Comparison of ENCODE assay signal across 1 cellular context in the genomic region with DNA sequence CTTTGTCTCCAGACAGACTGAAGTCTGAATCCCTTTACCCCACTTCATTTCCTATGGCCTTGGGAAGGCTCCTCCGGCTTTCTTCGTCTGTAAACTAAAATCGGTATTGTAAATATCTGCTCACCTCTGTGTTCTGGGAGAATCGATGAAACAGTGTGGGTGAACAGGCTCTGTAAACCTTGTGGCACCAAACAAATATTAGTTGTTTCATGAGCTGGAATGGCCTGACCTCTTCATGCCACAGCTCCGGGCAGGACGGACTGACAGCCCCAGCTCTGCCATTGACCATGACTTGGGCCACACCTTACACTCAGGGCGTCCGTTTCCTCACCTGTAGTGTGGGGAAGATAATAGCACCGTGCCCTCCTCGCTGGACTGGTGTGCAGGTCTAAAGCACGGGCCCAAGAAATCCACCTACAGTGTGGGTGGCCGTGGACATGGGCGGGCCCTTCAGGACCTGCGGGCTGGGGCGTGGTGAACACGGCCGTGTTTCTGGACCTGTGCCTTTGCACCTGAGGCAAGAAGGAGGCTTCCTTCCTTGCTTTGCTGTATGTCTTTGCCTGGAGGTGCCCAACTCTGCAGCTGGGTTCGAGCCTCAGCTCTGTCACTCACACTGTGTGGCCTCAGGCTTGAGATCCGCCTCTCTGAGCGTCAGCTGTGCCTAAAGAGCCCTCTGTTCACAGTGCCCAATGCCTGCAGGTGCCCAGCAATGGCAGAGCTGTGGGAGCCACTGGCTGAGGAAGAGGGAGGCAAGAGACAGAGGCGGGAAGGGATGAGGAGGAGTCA.
TF ChIP-seq lines count a peak whose summit lies in the region.

No MANE protein-coding gene starts in this region.

TF ChIP-seq in HepG2, 621 proteins besides CTCF, POLR2A, EP300 and RAD21 (continued from another document and continues in another):
- TF ChIP-seq, protein P1, sequence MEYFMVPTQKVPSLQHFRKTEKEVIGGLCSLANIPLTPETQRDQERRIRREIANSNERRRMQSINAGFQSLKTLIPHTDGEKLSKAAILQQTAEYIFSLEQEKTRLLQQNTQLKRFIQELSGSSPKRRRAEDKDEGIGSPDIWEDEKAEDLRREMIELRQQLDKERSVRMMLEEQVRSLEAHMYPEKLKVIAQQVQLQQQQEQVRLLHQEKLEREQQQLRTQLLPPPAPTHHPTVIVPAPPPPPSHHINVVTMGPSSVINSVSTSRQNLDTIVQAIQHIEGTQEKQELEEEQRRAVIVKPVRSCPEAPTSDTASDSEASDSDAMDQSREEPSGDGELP (IDR thresholded peaks at IDR 0.05; ENCODE audit: borderline replicate concordance, low read depth): no peak
- TF ChIP-seq ZNF253 (CRISPR knock-in tag; IDR thresholded peaks at IDR 0.05; ENCODE audit: borderline replicate concordance): no peak
- TF ChIP-seq, protein P2, sequence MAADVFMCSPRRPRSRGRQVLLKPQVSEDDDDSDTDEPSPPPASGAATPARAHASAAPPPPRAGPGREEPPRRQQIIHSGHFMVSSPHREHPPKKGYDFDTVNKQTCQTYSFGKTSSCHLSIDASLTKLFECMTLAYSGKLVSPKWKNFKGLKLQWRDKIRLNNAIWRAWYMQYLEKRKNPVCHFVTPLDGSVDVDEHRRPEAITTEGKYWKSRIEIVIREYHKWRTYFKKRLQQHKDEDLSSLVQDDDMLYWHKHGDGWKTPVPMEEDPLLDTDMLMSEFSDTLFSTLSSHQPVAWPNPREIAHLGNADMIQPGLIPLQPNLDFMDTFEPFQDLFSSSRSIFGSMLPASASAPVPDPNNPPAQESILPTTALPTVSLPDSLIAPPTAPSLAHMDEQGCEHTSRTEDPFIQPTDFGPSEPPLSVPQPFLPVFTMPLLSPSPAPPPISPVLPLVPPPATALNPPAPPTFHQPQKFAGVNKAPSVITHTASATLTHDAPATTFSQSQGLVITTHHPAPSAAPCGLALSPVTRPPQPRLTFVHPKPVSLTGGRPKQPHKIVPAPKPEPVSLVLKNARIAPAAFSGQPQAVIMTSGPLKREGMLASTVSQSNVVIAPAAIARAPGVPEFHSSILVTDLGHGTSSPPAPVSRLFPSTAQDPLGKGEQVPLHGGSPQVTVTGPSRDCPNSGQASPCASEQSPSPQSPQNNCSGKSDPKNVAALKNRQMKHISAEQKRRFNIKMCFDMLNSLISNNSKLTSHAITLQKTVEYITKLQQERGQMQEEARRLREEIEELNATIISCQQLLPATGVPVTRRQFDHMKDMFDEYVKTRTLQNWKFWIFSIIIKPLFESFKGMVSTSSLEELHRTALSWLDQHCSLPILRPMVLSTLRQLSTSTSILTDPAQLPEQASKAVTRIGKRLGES (CRISPR knock-in tag; IDR thresholded peaks at IDR 0.05; ENCODE audit: borderline replicate concordance): no peak
- no peak for TF ChIP-seq HINFP (CRISPR knock-in tag; IDR thresholded peaks at IDR 0.05; ENCODE audit: low read depth)
- TF ChIP-seq ZBTB1 (CRISPR knock-in tag; IDR thresholded peaks at IDR 0.05; ENCODE audit: borderline replicate concordance): no peak
- TF ChIP-seq TRIM22 (IDR thresholded peaks at IDR 0.05): no peak
- TF ChIP-seq SKI (IDR thresholded peaks at IDR 0.05; ENCODE audit: partially characterized antibody): peak; percentile 75
- no peak for TF ChIP-seq NPAS2 (CRISPR knock-in tag; IDR thresholded peaks at IDR 0.05; ENCODE audit: borderline replicate concordance)
- TF ChIP-seq ATRX (CRISPR knock-in tag; IDR thresholded peaks at IDR 0.05; ENCODE audit: borderline replicate concordance): no peak
- TF ChIP-seq DNMT3B (CRISPR knock-in tag; conservative IDR thresholded peaks at IDR 0.05): no peak
- TF ChIP-seq TMF1 (CRISPR knock-in tag; IDR thresholded peaks at IDR 0.05; ENCODE audit: low read depth): no peak
- TF ChIP-seq ZNF572 (CRISPR knock-in tag; IDR thresholded peaks at IDR 0.05): peak; percentile 55; the same call in 1 of the 2 replicates
- TF ChIP-seq ONECUT2 (CRISPR knock-in tag; IDR thresholded peaks at IDR 0.05): peak; percentile 78
- TF ChIP-seq ZNF660 (CRISPR knock-in tag; IDR thresholded peaks at IDR 0.05; ENCODE audit: borderline replicate concordance, low read depth): no peak
- TF ChIP-seq RBFOX2 (IDR thresholded peaks at IDR 0.05; ENCODE audit: low read depth, low read length): no peak
- no peak for TF ChIP-seq ZSCAN20 (CRISPR knock-in tag; IDR thresholded peaks at IDR 0.05; ENCODE audit: borderline replicate concordance)
- no peak for TF ChIP-seq SNRNP70 (IDR thresholded peaks at IDR 0.05; ENCODE audit: low read depth, low read length)
- TF ChIP-seq GRHL1 (CRISPR knock-in tag; conservative IDR thresholded peaks at IDR 0.05): no peak
- no peak for TF ChIP-seq SRSF4 (IDR thresholded peaks at IDR 0.05; ENCODE audit: low read depth, low read length, poor library complexity, severe bottlenecking)
- TF ChIP-seq MAFK (conservative IDR thresholded peaks at IDR 0.05 in 1 of 2, IDR thresholded peaks at IDR 0.05 in 1 of 2; ENCODE audit: low read length in 2 of 2): no peak
- TF ChIP-seq SIN3A (IDR thresholded peaks at IDR 0.05; ENCODE audit: borderline replicate concordance, low read depth, low read length): no peak
- TF ChIP-seq ZNF343 (CRISPR knock-in tag; IDR thresholded peaks at IDR 0.05): no peak
- TF ChIP-seq, protein P3, sequence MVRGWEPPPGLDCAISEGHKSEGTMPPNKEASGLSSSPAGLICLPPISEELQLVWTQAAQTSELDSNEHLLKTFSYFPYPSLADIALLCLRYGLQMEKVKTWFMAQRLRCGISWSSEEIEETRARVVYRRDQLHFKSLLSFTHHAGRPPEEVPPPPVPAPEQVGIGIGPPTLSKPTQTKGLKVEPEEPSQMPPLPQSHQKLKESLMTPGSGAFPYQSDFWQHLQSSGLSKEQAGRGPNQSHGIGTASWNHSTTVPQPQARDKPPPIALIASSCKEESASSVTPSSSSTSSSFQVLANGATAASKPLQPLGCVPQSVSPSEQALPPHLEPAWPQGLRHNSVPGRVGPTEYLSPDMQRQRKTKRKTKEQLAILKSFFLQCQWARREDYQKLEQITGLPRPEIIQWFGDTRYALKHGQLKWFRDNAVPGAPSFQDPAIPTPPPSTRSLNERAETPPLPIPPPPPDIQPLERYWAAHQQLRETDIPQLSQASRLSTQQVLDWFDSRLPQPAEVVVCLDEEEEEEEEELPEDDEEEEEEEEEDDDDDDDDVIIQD (CRISPR knock-in tag; IDR thresholded peaks at IDR 0.05; ENCODE audit: low read depth): no peak
- TF ChIP-seq CBFB (CRISPR knock-in tag; IDR thresholded peaks at IDR 0.05): no peak
- TF ChIP-seq ZNF451 (CRISPR knock-in tag; IDR thresholded peaks at IDR 0.05): no peak
- 0 out of 2 replicates have a peak, but pooled peaks have one; percentile 33 for TF ChIP-seq ZNF574 (CRISPR knock-in tag; IDR thresholded peaks at IDR 0.05)
- no peak for TF ChIP-seq ZNF143 (CRISPR knock-in tag; IDR thresholded peaks at IDR 0.05)
- TF ChIP-seq CREB3 (CRISPR knock-in tag; IDR thresholded peaks at IDR 0.05): no peak
- TF ChIP-seq, protein P4, sequence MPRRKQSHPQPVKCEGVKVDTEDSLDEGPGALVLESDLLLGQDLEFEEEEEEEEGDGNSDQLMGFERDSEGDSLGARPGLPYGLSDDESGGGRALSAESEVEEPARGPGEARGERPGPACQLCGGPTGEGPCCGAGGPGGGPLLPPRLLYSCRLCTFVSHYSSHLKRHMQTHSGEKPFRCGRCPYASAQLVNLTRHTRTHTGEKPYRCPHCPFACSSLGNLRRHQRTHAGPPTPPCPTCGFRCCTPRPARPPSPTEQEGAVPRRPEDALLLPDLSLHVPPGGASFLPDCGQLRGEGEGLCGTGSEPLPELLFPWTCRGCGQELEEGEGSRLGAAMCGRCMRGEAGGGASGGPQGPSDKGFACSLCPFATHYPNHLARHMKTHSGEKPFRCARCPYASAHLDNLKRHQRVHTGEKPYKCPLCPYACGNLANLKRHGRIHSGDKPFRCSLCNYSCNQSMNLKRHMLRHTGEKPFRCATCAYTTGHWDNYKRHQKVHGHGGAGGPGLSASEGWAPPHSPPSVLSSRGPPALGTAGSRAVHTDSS (CRISPR knock-in tag; conservative IDR thresholded peaks at IDR 0.05): no peak
- no peak for TF ChIP-seq ZNF232 (CRISPR knock-in tag; IDR thresholded peaks at IDR 0.05; ENCODE audit: borderline replicate concordance)
- TF ChIP-seq, protein P5, sequence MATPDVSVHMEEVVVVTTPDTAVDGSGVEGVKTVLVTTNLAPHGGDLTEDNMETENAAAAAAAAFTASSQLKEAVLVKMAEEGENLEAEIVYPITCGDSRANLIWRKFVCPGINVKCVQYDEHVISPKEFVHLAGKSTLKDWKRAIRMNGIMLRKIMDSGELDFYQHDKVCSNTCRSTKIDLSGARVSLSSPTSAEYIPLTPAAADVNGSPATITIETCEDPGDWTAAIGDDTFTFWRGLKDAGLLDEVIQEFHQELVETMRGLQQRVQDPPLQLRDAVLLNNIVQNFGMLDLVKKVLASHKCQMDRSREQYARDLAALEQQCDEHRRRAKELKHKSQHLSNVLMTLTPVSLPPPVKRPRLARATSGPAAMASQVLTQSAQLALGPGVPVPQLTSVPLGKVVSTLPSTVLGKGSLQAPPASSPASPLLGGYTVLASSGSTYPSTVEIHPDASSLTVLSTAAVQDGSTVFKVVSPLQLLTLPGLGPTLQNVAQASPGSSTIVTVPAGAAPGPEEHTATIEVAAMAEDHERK (CRISPR knock-in tag; IDR thresholded peaks at IDR 0.05; ENCODE audit: low read depth): no peak
- TF ChIP-seq, protein P6, sequence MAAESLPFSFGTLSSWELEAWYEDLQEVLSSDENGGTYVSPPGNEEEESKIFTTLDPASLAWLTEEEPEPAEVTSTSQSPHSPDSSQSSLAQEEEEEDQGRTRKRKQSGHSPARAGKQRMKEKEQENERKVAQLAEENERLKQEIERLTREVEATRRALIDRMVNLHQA (CRISPR knock-in tag; IDR thresholded peaks at IDR 0.05): no peak
- TF ChIP-seq ATF1 (CRISPR knock-in tag; IDR thresholded peaks at IDR 0.05): no peak
- TF ChIP-seq PITX1 (CRISPR knock-in tag; IDR thresholded peaks at IDR 0.05): peak; percentile 51
- no peak for TF ChIP-seq MAFF (IDR thresholded peaks at IDR 0.05; ENCODE audit: low read depth, low read length)
